ENCODE assay signal across 9 cellular contexts in genomic region chr10:93999401-93999851, GRCh38. TPM values are rescaled to one million over a fixed set of nuclear protein-coding genes. Genes with fewer than 3 reads are reported as not detected.
DNase-seq lines count a peak whose midpoint lies in the region; ATAC-seq, FAIRE-seq and TF ChIP-seq lines count a peak whose summit lies in the region.
"Had no signal": no experiment of that assay in that cellular context is flagged by ENCODE, and none has a peak within 500 bp of the region (broad histone marks: within the 10 kb centered on the region; RNA-seq: fewer than 3 reads in every experiment).

No MANE protein-coding gene starts in this region.

- WGBS in lung, 2 donors, result 52 to 62% methylated on average over 11 of the region's 11 CpGs
- WGBS in testis, 2 donors, result 31 to 38% methylated on average over 11 of the region's 11 CpGs

- H3K27me3 ChIP-seq in lung (ENCODE audit: control insufficient read depth, insufficient read depth) (no peaks in the 10 kb centered on the region), testis (no peaks in the 10 kb centered on the region)

- H3K4me1 ChIP-seq in lung (ENCODE audit: control insufficient read depth in 2 of 2, insufficient read depth in 2 of 2, low read length in 2 of 2), result peaks cover 0 to 8% of the 10 kb centered on the region in 2 donors
- H3K4me1 ChIP-seq in testis, result peaks cover 2% of the 10 kb centered on the region

- H3K27ac ChIP-seq in lung (ENCODE audit: low read depth in 1 of 2, low read length in 1 of 2) (peak overlapping the region in 1 of 2 donors; percentile 39), testis (no peak overlapping the region)

- H3K27ac Mint-ChIP-seq in activated T-helper 2 cell treated with anti-CD3 and anti-CD28 coated beads, Interferon-gamma antibody, Interleukin-2, Interleukin-4, amounts not matched to agents 10 μg/mL and 5 μg/mL and 100 μg/mL, durations not matched to agents 14 hours and 24 hours and 36 hours, result no peak overlapping the region
- H3K27ac Mint-ChIP-seq: activated CD4-positive, alpha-beta memory T cell treated with anti-CD3 and anti-CD28 coated beads for 36 hours had no signal

- H3K9me3 ChIP-seq in lung (ENCODE audit: control insufficient read depth in 2 of 2, insufficient read depth in 1 of 2, low read length in 1 of 2), result no peaks in the 10 kb centered on the region
- H3K9me3 ChIP-seq in testis, result no peaks in the 10 kb centered on the region

- H3K9me3 Mint-ChIP-seq in activated T-helper 2 cell treated with anti-CD3 and anti-CD28 coated beads, Interferon-gamma antibody, Interleukin-2, Interleukin-4, amounts not matched to agents 10 μg/mL and 5 μg/mL and 100 μg/mL, durations not matched to agents 14 hours and 24 hours and 36 hours, result no peaks in the 10 kb centered on the region
- H3K9me3 Mint-ChIP-seq: activated CD4-positive, alpha-beta memory T cell treated with anti-CD3 and anti-CD28 coated beads for 36 hours had no signal

- no peaks in the 10 kb centered on the region for H3K4me1 Mint-ChIP-seq in activated T-helper 2 cell treated with anti-CD3 and anti-CD28 coated beads, Interferon-gamma antibody, Interleukin-2, Interleukin-4, amounts not matched to agents 10 μg/mL and 5 μg/mL and 100 μg/mL, durations not matched to agents 14 hours and 24 hours and 36 hours (ENCODE audit: low read depth)

- no peak for TF ChIP-seq POLR2A in testis (IDR thresholded peaks at IDR 0.05)
- no peak for TF ChIP-seq POLR2A in GM12892 (IDR thresholded peaks at IDR 0.05; ENCODE audit: low read depth, low read length)

- no peak overlapping the region for H3K4me3 Mint-ChIP-seq in activated T-helper 2 cell treated with anti-CD3 and anti-CD28 coated beads, Interferon-gamma antibody, Interleukin-2, Interleukin-4, amounts not matched to agents 10 μg/mL and 5 μg/mL and 100 μg/mL, durations not matched to agents 14 hours and 24 hours and 36 hours (ENCODE audit: low read depth)
- H3K4me3 Mint-ChIP-seq: activated CD4-positive, alpha-beta memory T cell treated with anti-CD3 and anti-CD28 coated beads for 36 hours had no signal

- H3K27me3 Mint-ChIP-seq in activated T-helper 2 cell treated with anti-CD3 and anti-CD28 coated beads, Interferon-gamma antibody, Interleukin-2, Interleukin-4, amounts not matched to agents 10 μg/mL and 5 μg/mL and 100 μg/mL, durations not matched to agents 14 hours and 24 hours and 36 hours (ENCODE audit: low read depth), result peaks cover 37% of the 10 kb centered on the region

- TF ChIP-seq CTCF in lung (IDR thresholded peaks at IDR 0.05; ENCODE audit: control extremely low read depth, extremely low read depth) (no peak), testis (IDR thresholded peaks at IDR 0.05) (no peak)

- H3K4me3 ChIP-seq in lung (no peak overlapping the region), testis (no peak overlapping the region)

- no peaks in the 10 kb centered on the region for H3K36me3 Mint-ChIP-seq in activated T-helper 2 cell treated with anti-CD3 and anti-CD28 coated beads, Interferon-gamma antibody, Interleukin-2, Interleukin-4, amounts not matched to agents 10 μg/mL and 5 μg/mL and 100 μg/mL, durations not matched to agents 14 hours and 24 hours and 36 hours (ENCODE audit: low read depth)
- H3K36me3 Mint-ChIP-seq: activated CD4-positive, alpha-beta memory T cell treated with anti-CD3 and anti-CD28 coated beads for 36 hours had no signal

- intact Hi-C loops in testis (cut with DNase I; ENCODE audit: low total_unique reads), result no loop called here
- intact Hi-C loops in activated T-helper 2 cell treated with anti-CD3 and anti-CD28 coated beads, Interferon-gamma antibody, Interleukin-2, Interleukin-4, amounts not matched to agents 10 μg/mL and 5 μg/mL and 100 μg/mL, durations not matched to agents 14 hours and 24 hours and 36 hours (cut with micrococcal nuclease), result no loop called here

- H3K36me3 ChIP-seq in lung (ENCODE audit: control insufficient read depth in 2 of 2, insufficient read depth in 2 of 2, low read length in 2 of 2), result no peaks in the 10 kb centered on the region
- H3K36me3 ChIP-seq in testis (ENCODE audit: low read depth, missing control alignments), result no peaks in the 10 kb centered on the region

- peak; percentile 79 for FAIRE-seq in HTR-8/SVneo (lab: Jason Lieb, UNC)
- FAIRE-seq in GM12892 (lab: Jason Lieb, UNC), result no peak

- ATAC-seq in lung (ENCODE audit: insufficient read depth, low FRiP score), result no peak

- DNase-seq in HTR-8/SVneo (ENCODE audit: insufficient read length, low spot score) (no peak), dedifferentiated amniotic fluid mesenchymal stem cell (ENCODE audit: extremely low spot score) (peak; percentile 67), lung (ENCODE audit: low spot score) (peak; percentile 43), testis (peak; percentile 73), GM12892 (ENCODE audit: insufficient read length) (no peak), foreskin melanocyte (no peak)
- DNase-seq in effector CD4-positive, alpha-beta T cell, result no peak
- DNase-seq in activated T-helper 2 cell treated with anti-CD3 and anti-CD28 coated beads, Interferon-gamma antibody, Interleukin-2, Interleukin-4, amounts not matched to agents 10 μg/mL and 5 μg/mL and 100 μg/mL, durations not matched to agents 14 hours and 24 hours and 36 hours (ENCODE audit: low spot score), result no peak
- DNase-seq: activated CD4-positive, alpha-beta memory T cell treated with anti-CD3 and anti-CD28 coated beads for 36 hours had no signal

RNA-seq across cellular contexts. Expression of gene PLCE1, which starts 5.7 kb away (rescaled TPM):
- total RNA-seq in lung (10 to 100 TPM in 1 of 2 donors, 1 to 10 TPM in 1; 8.9 to 15.7 TPM), testis (1 to 10 TPM; 6.7 to 8.2 TPM)
- polyA plus RNA-seq in lung (1 to 10 TPM; 1.5 to 1.6 TPM), testis (ENCODE audit: insufficient read depth, low read depth, low replicate concordance) (4.2 TPM)
- 1.1 TPM for polyA plus RNA-seq in GM12892 (2012; ENCODE audit: missing spikeins)
- 0.02 TPM in 2 replicates for total RNA-seq in activated T-helper 2 cell treated with anti-CD3 and anti-CD28 coated beads, Interferon-gamma antibody, Interleukin-2, Interleukin-4, amounts not matched to agents 10 μg/mL and 5 μg/mL and 100 μg/mL, durations not matched to agents 14 hours and 24 hours and 36 hours

Comparison
In these comparisons a context has a peak if more than half of its experiments do, and no peak if none do; other contexts are left out.
1. DNase-seq: peak in dedifferentiated amniotic fluid mesenchymal stem cell (single experiment), lung (single experiment) and testis (single experiment); none in HTR-8/SVneo (single experiment), effector CD4-positive, alpha-beta T cell (single experiment), GM12892 (single experiment), foreskin melanocyte (single experiment) and activated T-helper 2 cell treated with anti-CD3 and anti-CD28 coated beads, Interferon-gamma antibody, Interleukin-2, Interleukin-4, amounts not matched to agents 10 μg/mL and 5 μg/mL and 100 μg/mL, durations not matched to agents 14 hours and 24 hours and 36 hours (single experiment).